ENCODE assay signal across 8 cellular contexts in the genomic region with DNA sequence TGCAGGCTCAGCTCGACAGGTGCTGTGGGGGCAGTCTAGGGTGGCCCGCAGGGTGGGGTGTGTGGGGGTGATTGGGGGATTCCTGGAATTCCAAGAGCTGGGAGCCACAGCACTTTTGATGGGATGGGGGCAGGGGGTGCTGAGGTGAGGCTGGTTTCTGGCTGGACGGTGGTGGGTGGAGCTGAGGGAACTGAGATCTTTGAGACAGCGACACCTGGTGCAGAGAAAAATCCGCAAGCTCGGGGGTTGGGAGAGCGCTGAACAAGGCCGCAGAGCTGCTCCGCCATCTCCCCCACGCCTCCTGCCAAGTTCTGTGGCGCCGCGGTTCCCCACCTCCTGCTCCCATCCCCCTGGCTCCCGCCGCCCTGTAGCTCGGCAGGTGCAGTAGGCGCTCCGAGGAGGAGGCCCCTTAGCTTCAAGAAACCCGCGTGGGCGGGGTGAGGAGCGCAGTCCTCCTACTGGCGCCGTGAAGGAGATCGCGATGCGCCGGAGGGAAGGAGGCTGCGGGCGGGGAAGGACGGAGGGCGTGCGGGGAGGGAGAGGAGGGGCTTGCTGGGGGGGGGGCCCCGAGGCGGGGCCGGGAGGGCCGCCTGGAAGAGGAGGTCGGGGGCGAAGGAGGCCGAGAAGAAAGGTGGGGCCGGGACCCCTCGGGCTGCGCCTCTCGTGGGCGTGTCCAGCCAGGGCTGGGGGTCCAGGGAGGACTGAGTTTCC. TPM values are rescaled to one million over a fixed set of nuclear protein-coding genes. Genes with fewer than 3 reads are reported as not detected.
A peak's percentile ranks its signal among the peaks of the same experiment; 100 is the strongest.
DNase-seq lines count a peak whose midpoint lies in the region; ATAC-seq and TF ChIP-seq lines count a peak whose summit lies in the region.

No MANE protein-coding gene starts in this region.

- peaks cover 47% of the 10 kb centered on the region for H3K36me3 Mint-ChIP-seq in dendritic cell treated with granulocyte-macrophage colony-stimulating factor and Interleukin-4, amounts not matched to agents 40 ng/mL and 50 ng/mL, for 4 days (ENCODE audit: low read depth)

- peak overlapping the region; percentile 72 to 92 (median 78) for H3K27ac ChIP-seq in BLaER1 treated with 17β-estradiol and CSF1 and Interleukin-3, amounts not matched to agents 10 nM and 100 nM
- H3K27ac ChIP-seq in HL-60 (replicated peaks): peak overlapping the region; percentile 80
- peak overlapping the region; percentile 68 to 91 (median 83) for H3K27ac ChIP-seq in right lobe of liver

- H3K9ac ChIP-seq in BLaER1 treated with 17β-estradiol and CSF1 and Interleukin-3, amounts not matched to agents 10 nM and 100 nM: peak overlapping the region; percentile 76 to 89 (median 85)

- ATAC-seq in right lobe of liver (peak; percentile 10 to 38 (median 26)), GM18867 (IDR thresholded peaks at IDR 0.05; ENCODE audit: unreplicated experiment) (no peak)

- TF ChIP-seq POLR2A in right lobe of liver (IDR thresholded peaks at IDR 0.05): no peak

- peaks cover 22% of the 10 kb centered on the region for H3K27me3 Mint-ChIP-seq in dendritic cell treated with granulocyte-macrophage colony-stimulating factor and Interleukin-4, amounts not matched to agents 40 ng/mL and 50 ng/mL, for 4 days

- WGBS in right lobe of liver (ENCODE audit: insufficient coverage, low coverage, low lambda C conversion rate, missing lambda C conversion rate): 1% methylated on average over 8 of the region's 45 CpGs

- DNase-seq in HL-60 (ENCODE audit: low read depth in 1 of 2, low spot score in 1 of 2) (peak; percentile 72 to 88), NCI-H748 treated with DMSO at 0.1 percent for 48 hours (lab: John Stamatoyannopoulos, UW) (peak; percentile 92), right lobe of liver (peak; percentile 81 to 87 (median 85))
- peak; percentile 61 to 79 for DNase-seq in activated CD4-positive, alpha-beta T cell treated with anti-CD3 and anti-CD28 coated beads, Interleukin-2, amount 50 U/mL, for 24 hours (ENCODE audit: low read depth in 1 of 2, low spot score in 1 of 2)
- peak; percentile 87 for DNase-seq in stimulated activated CD4-positive, alpha-beta T cell treated with anti-CD3 and anti-CD28 coated beads, Interleukin-4, amount 100 ng/mL, for 24 hours

- TF ChIP-seq CTCF in HL-60 (IDR thresholded peaks at IDR 0.05; ENCODE audit: insufficient read depth, low read length) (peak; percentile 61), right lobe of liver (IDR thresholded peaks at IDR 0.05) (peak; percentile 58 to 64 (median 62))

- no peaks in the 10 kb centered on the region for H3K9me3 Mint-ChIP-seq in dendritic cell treated with granulocyte-macrophage colony-stimulating factor and Interleukin-4, amounts not matched to agents 40 ng/mL and 50 ng/mL, for 4 days

- H3K4me2 ChIP-seq in BLaER1 treated with 17β-estradiol and CSF1 and Interleukin-3, amounts not matched to agents 10 nM and 100 nM: peak overlapping the region; percentile 97 to 100 (median 100)

- peaks cover 45 to 66% (median 58%) of the 10 kb centered on the region in 10 experiments for H3K4me1 ChIP-seq in BLaER1 treated with 17β-estradiol and CSF1 and Interleukin-3, amounts not matched to agents 10 nM and 100 nM
- H3K4me1 ChIP-seq in right lobe of liver: peaks cover 0 to 28% (median 9%) of the 10 kb centered on the region in 4 donors

- peaks cover 0 to 46% (median 16%) of the 10 kb centered on the region in 11 experiments; a peak in 15 of 22 replicates for H4K20me1 ChIP-seq in BLaER1 treated with 17β-estradiol and CSF1 and Interleukin-3, amounts not matched to agents 10 nM and 100 nM

- H3K27ac Mint-ChIP-seq in dendritic cell treated with granulocyte-macrophage colony-stimulating factor and Interleukin-4, amounts not matched to agents 40 ng/mL and 50 ng/mL, for 4 days: peak overlapping the region; percentile 100

- intact Hi-C loops in dendritic cell treated with granulocyte-macrophage colony-stimulating factor and Interleukin-4, amounts not matched to agents 40 ng/mL and 50 ng/mL, for 4 days (cut with micrococcal nuclease): loop anchor here (1.0 to 5.0 kb wide), 7 partner anchors 8 to 119 kb away; partner anchors contain the start of genes CRIP2 and TMEM121
- intact Hi-C loops in right lobe of liver (cut with DNase I): loop anchor here in 1 of 2 donors (5.0 kb wide), 1 partner anchor 122 kb away; no protein-coding TSS in a partner anchor

- H3K4me3 ChIP-seq in BLaER1 treated with 17β-estradiol and CSF1 and Interleukin-3, amounts not matched to agents 10 nM and 100 nM: peak overlapping the region; percentile 64 to 76 (median 70)
- H3K4me3 ChIP-seq in HL-60 (replicated peaks; ENCODE audit: insufficient read depth, low read length) (peak overlapping the region; percentile 49), right lobe of liver (peak overlapping the region; percentile 53 to 62 (median 58))

- H3K36me3 ChIP-seq in BLaER1 treated with 17β-estradiol and CSF1 and Interleukin-3, amounts not matched to agents 10 nM and 100 nM: peaks cover 0 to 25% (median 0%) of the 10 kb centered on the region in 11 experiments; a peak in 8 of 22 replicates
- no peaks in the 10 kb centered on the region for H3K36me3 ChIP-seq in right lobe of liver

- H3K4me3 Mint-ChIP-seq in dendritic cell treated with granulocyte-macrophage colony-stimulating factor and Interleukin-4, amounts not matched to agents 40 ng/mL and 50 ng/mL, for 4 days: peak overlapping the region; percentile 72

- H3K9me3 ChIP-seq in BLaER1 treated with 17β-estradiol and CSF1 and Interleukin-3, amounts not matched to agents 10 nM and 100 nM (replicated peaks in 1 of 11): no peaks in the 10 kb centered on the region
- no peaks in the 10 kb centered on the region for H3K9me3 ChIP-seq in right lobe of liver

- peaks cover 54% of the 10 kb centered on the region for H3K4me1 Mint-ChIP-seq in dendritic cell treated with granulocyte-macrophage colony-stimulating factor and Interleukin-4, amounts not matched to agents 40 ng/mL and 50 ng/mL, for 4 days (ENCODE audit: low read depth)

- H3K27me3 ChIP-seq in BLaER1 treated with 17β-estradiol and CSF1 and Interleukin-3, amounts not matched to agents 10 nM and 100 nM: peaks cover 26 to 40% (median 37%) of the 10 kb centered on the region in 11 experiments
- H3K27me3 ChIP-seq in HL-60 (ENCODE audit: insufficient read depth, poor library complexity, severe bottlenecking) (peaks cover 16% of the 10 kb centered on the region), right lobe of liver (no peaks in the 10 kb centered on the region)

RNA-seq across cellular contexts. Expression of gene TEDC1, which starts 1.3 kb away (rescaled TPM):
- total RNA-seq in right lobe of liver: 1 to 10 TPM; 2.2 to 8.1 (median 3.9) TPM

RNA-seq across cellular contexts. Expression of gene CRIP1, which starts 3.1 kb away (rescaled TPM):
- 1 to 10 TPM in 5 of 6 experiments, under 1 TPM in 1; 0.79 to 5.4 (median 2.7) TPM for total RNA-seq in right lobe of liver

RNA-seq across cellular contexts. Expression of gene CRIP2, which starts 15.1 kb away (rescaled TPM):
- total RNA-seq in right lobe of liver: 10 to 100 TPM; 11.2 to 50.0 (median 27.5) TPM

RNA-seq across cellular contexts. Expression of gene TMEM121, which starts 36.6 kb away (rescaled TPM):
- total RNA-seq in right lobe of liver: 1 to 10 TPM in 5 of 6 experiments, under 1 TPM in 1; 0.74 to 3.2 (median 2.2) TPM
